In the genomic region with DNA sequence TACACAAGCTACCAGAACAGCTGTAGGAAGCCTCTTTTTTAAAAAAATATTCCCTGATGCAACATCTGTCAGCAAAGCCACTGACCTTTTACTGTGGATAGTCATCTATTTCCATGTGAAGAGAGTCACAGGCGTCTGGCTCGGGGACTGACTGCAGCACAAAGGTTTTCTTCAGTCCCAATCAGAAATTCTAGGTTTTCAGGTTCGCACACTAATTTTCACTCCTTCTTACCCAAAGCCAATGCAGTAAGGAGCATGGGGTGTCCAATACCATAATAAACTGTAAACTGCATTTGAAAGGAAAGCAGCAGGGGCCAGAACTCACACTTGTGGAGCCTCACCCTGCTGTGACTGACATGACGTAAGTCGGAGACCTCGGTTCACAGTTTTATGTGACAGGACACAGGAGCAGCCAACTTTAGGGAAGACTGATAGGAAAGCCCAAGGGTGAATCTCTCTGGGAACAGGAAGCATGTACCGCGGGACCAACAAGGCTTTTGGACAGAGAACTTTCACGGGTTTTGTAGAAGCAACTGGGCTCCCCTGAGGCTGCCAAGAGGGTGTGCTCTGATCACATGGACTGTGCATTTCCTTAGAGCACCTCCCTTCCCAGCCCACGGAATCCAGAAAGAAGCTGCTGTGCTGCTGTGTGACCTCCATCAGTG, we compare ENCODE assay signal across 1 cellular context.
TF ChIP-seq lines count a peak whose summit lies in the region.

No MANE protein-coding gene starts in this region.

TF ChIP-seq in HEK293, 187 proteins besides CTCF, POLR2A, EP300 and RAD21 (continued from another document):
- no peak for TF ChIP-seq ZNF645 (tag by site-specific recombination; IDR thresholded peaks at IDR 0.05)
- peak; percentile 57; the same call in 1 of the 2 replicates for TF ChIP-seq FEZF1 (tag by site-specific recombination; IDR thresholded peaks at IDR 0.05)
- TF ChIP-seq KLF16 (tag by site-specific recombination; IDR thresholded peaks at IDR 0.05), result 0 out of 2 replicates have a peak, but pooled peaks have one; percentile 26
- no peak for TF ChIP-seq ZNF324 (tag by site-specific recombination; IDR thresholded peaks at IDR 0.05)
- peak; percentile 55; the same call in 1 of the 2 replicates for TF ChIP-seq PRDM1 (tag by site-specific recombination; IDR thresholded peaks at IDR 0.05)
- TF ChIP-seq BCL11A (tag by site-specific recombination; IDR thresholded peaks at IDR 0.05; ENCODE audit: low read depth), result no peak
- no peak; the same call in 1 of the 2 replicates for TF ChIP-seq ZNF335 (tag by site-specific recombination; conservative IDR thresholded peaks at IDR 0.05)
- TF ChIP-seq ZNF629 (tag by site-specific recombination; IDR thresholded peaks at IDR 0.05), result peak; percentile 85
- no peak for TF ChIP-seq KLF1 (tag by site-specific recombination; IDR thresholded peaks at IDR 0.05)
- no peak for TF ChIP-seq ZNF16 (tag by site-specific recombination; IDR thresholded peaks at IDR 0.05; ENCODE audit: low read depth)
- TF ChIP-seq ZNF626 (tag by site-specific recombination; IDR thresholded peaks at IDR 0.05), result no peak
- TF ChIP-seq ZBTB48 (tag by site-specific recombination; IDR thresholded peaks at IDR 0.05), result no peak
- no peak for TF ChIP-seq BCL11B (tag by site-specific recombination; IDR thresholded peaks at IDR 0.05; ENCODE audit: low read depth)
- TF ChIP-seq, protein P1, sequence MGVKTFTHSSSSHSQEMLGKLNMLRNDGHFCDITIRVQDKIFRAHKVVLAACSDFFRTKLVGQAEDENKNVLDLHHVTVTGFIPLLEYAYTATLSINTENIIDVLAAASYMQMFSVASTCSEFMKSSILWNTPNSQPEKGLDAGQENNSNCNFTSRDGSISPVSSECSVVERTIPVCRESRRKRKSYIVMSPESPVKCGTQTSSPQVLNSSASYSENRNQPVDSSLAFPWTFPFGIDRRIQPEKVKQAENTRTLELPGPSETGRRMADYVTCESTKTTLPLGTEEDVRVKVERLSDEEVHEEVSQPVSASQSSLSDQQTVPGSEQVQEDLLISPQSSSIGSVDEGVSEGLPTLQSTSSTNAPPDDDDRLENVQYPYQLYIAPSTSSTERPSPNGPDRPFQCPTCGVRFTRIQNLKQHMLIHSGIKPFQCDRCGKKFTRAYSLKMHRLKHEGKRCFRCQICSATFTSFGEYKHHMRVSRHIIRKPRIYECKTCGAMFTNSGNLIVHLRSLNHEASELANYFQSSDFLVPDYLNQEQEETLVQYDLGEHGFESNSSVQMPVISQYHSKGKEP (tag by site-specific recombination; IDR thresholded peaks at IDR 0.05), result peak; percentile 21; the same call in 1 of the 2 replicates
- no peak for TF ChIP-seq ZNF530 (tag by site-specific recombination; IDR thresholded peaks at IDR 0.05; ENCODE audit: low read depth)
- peak; percentile 76 for TF ChIP-seq IKZF3 (tag by site-specific recombination; IDR thresholded peaks at IDR 0.05)
- no peak for TF ChIP-seq ZFHX2 (tag by site-specific recombination; conservative IDR thresholded peaks at IDR 0.05)
- peak; percentile 55 for TF ChIP-seq TRIM28 (IDR thresholded peaks at IDR 0.05; ENCODE audit: borderline replicate concordance, low read length)
- no peak for TF ChIP-seq ZNF670 (tag by site-specific recombination; IDR thresholded peaks at IDR 0.05; ENCODE audit: low read depth)
- TF ChIP-seq, protein P2, sequence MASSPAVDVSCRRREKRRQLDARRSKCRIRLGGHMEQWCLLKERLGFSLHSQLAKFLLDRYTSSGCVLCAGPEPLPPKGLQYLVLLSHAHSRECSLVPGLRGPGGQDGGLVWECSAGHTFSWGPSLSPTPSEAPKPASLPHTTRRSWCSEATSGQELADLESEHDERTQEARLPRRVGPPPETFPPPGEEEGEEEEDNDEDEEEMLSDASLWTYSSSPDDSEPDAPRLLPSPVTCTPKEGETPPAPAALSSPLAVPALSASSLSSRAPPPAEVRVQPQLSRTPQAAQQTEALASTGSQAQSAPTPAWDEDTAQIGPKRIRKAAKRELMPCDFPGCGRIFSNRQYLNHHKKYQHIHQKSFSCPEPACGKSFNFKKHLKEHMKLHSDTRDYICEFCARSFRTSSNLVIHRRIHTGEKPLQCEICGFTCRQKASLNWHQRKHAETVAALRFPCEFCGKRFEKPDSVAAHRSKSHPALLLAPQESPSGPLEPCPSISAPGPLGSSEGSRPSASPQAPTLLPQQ (tag by site-specific recombination; IDR thresholded peaks at IDR 0.05), result no peak
- TF ChIP-seq ZNF843 (tag by site-specific recombination; IDR thresholded peaks at IDR 0.05), result peak; percentile 67; the same call in 1 of the 2 replicates
- TF ChIP-seq ZNF664 (tag by site-specific recombination; IDR thresholded peaks at IDR 0.05), result no peak
- TF ChIP-seq, protein P3, sequence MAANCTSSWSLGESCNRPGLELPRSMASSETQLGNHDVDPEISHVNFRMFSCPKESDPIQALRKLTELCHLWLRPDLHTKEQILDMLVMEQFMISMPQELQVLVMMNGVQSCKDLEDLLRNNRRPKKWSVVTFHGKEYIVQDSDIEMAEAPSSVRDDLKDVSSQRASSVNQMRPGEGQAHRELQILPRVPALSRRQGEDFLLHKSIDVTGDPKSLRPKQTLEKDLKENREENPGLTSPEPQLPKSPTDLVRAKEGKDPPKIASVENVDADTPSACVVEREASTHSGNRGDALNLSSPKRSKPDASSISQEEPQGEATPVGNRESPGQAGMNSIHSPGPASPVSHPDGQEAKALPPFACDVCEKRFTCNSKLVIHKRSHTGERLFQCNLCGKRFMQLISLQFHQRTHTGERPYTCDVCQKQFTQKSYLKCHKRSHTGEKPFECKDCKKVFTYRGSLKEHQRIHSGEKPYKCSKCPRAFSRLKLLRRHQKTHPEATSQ (tag by site-specific recombination; IDR thresholded peaks at IDR 0.05), result no peak
- TF ChIP-seq ZNF624 (tag by site-specific recombination; IDR thresholded peaks at IDR 0.05), result no peak
- no peak for TF ChIP-seq ZSCAN18 (tag by site-specific recombination; IDR thresholded peaks at IDR 0.05)
- TF ChIP-seq HOXD13 (CRISPR knock-in tag; IDR thresholded peaks at IDR 0.05; ENCODE audit: borderline replicate concordance), result no peak
- TF ChIP-seq ZNF423 (tag by site-specific recombination; IDR thresholded peaks at IDR 0.05), result peak; percentile 57; the same call in 1 of the 2 replicates
- no peak for TF ChIP-seq MEIS1 (CRISPR knock-in tag; IDR thresholded peaks at IDR 0.05; ENCODE audit: borderline replicate concordance)
- TF ChIP-seq ZNF211 (tag by site-specific recombination; IDR thresholded peaks at IDR 0.05; ENCODE audit: low read depth), result no peak
- TF ChIP-seq ZFP37 (tag by site-specific recombination; IDR thresholded peaks at IDR 0.05), result no peak
- TF ChIP-seq, protein P4, sequence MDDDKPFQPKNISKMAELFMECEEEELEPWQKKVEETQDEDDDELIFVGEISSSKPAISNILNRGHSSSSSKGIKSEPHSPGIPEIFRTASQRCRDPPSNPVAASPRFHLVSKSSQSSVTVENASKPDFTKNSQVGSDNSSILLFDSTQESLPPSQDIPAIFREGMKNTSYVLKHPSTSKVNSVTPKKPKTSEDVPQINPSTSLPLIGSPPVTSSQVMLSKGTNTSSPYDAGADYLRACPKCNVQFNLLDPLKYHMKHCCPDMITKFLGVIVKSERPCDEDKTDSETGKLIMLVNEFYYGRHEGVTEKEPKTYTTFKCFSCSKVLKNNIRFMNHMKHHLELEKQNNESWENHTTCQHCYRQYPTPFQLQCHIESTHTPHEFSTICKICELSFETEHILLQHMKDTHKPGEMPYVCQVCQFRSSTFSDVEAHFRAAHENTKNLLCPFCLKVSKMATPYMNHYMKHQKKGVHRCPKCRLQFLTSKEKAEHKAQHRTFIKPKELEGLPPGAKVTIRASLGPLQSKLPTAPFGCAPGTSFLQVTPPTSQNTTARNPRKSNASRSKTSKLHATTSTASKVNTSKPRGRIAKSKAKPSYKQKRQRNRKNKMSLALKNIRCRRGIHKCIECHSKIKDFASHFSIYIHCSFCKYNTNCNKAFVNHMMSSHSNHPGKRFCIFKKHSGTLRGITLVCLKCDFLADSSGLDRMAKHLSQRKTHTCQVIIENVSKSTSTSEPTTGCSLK (tag by site-specific recombination; IDR thresholded peaks at IDR 0.05), result no peak
- TF ChIP-seq, protein P5, sequence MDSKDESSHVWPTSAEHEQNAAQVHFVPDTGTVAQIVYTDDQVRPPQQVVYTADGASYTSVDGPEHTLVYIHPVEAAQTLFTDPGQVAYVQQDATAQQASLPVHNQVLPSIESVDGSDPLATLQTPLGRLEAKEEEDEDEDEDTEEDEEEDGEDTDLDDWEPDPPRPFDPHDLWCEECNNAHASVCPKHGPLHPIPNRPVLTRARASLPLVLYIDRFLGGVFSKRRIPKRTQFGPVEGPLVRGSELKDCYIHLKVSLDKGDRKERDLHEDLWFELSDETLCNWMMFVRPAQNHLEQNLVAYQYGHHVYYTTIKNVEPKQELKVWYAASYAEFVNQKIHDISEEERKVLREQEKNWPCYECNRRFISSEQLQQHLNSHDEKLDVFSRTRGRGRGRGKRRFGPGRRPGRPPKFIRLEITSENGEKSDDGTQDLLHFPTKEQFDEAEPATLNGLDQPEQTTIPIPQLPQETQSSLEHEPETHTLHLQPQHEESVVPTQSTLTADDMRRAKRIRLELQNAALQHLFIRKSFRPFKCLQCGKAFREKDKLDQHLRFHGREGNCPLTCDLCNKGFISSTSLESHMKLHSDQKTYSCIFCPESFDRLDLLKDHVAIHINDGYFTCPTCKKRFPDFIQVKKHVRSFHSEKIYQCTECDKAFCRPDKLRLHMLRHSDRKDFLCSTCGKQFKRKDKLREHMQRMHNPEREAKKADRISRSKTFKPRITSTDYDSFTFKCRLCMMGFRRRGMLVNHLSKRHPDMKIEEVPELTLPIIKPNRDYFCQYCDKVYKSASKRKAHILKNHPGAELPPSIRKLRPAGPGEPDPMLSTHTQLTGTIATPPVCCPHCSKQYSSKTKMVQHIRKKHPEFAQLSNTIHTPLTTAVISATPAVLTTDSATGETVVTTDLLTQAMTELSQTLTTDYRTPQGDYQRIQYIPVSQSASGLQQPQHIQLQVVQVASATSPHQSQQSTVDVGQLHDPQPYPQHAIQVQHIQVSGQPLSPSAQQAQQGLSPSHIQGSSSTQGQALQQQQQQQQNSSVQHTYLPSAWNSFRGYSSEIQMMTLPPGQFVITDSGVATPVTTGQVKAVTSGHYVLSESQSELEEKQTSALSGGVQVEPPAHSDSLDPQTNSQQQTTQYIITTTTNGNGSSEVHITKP (tag by site-specific recombination; IDR thresholded peaks at IDR 0.05), result peak; percentile 53
- no peak for TF ChIP-seq ZNF184 (tag by site-specific recombination; IDR thresholded peaks at IDR 0.05)
- 0 out of 2 replicates have a peak, but pooled peaks have one; percentile 36 for TF ChIP-seq ZNF660 (tag by site-specific recombination; IDR thresholded peaks at IDR 0.05)
- 0 out of 2 replicates have a peak, but pooled peaks have one; percentile 33 for TF ChIP-seq ZNF366 (tag by site-specific recombination; conservative IDR thresholded peaks at IDR 0.05)
- TF ChIP-seq ZNF610 (tag by site-specific recombination; IDR thresholded peaks at IDR 0.05; ENCODE audit: borderline replicate concordance), result no peak
- TF ChIP-seq ZNF654 (tag by site-specific recombination; IDR thresholded peaks at IDR 0.05; ENCODE audit: low read depth), result no peak
- TF ChIP-seq ZSCAN30 (tag by site-specific recombination; IDR thresholded peaks at IDR 0.05), result peak; percentile 51; the same call in 1 of the 2 replicates
- no peak for TF ChIP-seq ZBTB6 (tag by site-specific recombination; IDR thresholded peaks at IDR 0.05)
- TF ChIP-seq ZNF2 (tag by site-specific recombination; IDR thresholded peaks at IDR 0.05), result no peak
- 0 out of 2 replicates have a peak, but pooled peaks have one; percentile 41 for TF ChIP-seq ZNF10 (tag by site-specific recombination; IDR thresholded peaks at IDR 0.05)
